ENCODE assay signal across 28 cellular contexts in the genomic region with DNA sequence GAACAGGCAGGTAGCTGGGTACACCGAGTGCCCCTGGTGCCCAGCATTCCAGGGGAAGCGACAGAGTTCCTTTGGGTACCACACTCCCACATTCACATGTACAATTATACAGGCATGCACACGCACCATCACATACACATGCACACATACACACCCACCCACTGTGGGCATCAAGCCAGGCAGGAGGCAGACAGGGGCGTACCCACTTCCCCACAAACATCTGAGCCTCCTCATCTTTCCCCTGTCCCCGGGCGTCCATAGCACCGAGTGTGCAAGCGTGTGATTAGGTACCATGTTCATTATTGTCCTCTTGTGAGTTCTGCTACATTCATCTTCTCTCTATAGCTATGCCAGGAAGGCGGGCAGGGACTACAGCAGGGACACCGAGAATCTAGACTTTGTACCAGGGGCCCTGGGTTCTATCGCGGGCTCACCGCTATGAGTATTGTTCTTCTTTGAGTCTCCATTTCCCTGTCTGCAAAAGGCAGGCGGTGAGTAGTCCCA. TPM values are rescaled to one million over a fixed set of nuclear protein-coding genes. Genes with fewer than 3 reads are reported as not detected.
DNase-seq lines count a peak whose midpoint lies in the region; ATAC-seq, FAIRE-seq and TF ChIP-seq lines count a peak whose summit lies in the region.
"Had no signal": no experiment of that assay in that cellular context is flagged by ENCODE, and none has a peak within 500 bp of the region (broad histone marks: within the 10 kb centered on the region; RNA-seq: fewer than 3 reads in every experiment).

No MANE protein-coding gene starts in this region.

- no peak overlapping the region for H3K4me3 ChIP-seq in Peyer's patch
- H3K4me3 ChIP-seq in kidney (ENCODE audit: low read length in 2 of 2), result no peak overlapping the region
- no peak overlapping the region for H3K4me3 ChIP-seq in neural progenitor cell
- H3K4me3 ChIP-seq in effector memory CD4-positive, alpha-beta T cell (ENCODE audit: insufficient read depth, low read depth, low read length, poor library complexity, severe bottlenecking), result no peak overlapping the region
- H3K4me3 ChIP-seq: coronary artery, stomach had no signal

- peaks cover 7% of the 10 kb centered on the region for H3F3A ChIP-seq in neural progenitor cell (ENCODE audit: low read depth)

- H3K9me3 Mint-ChIP-seq in neural progenitor cell, result peaks cover 4% of the 10 kb centered on the region

- H4K20me1 ChIP-seq in neural progenitor cell (ENCODE audit: low read depth), result no peaks in the 10 kb centered on the region

- TF ChIP-seq CTCF in Peyer's patch (IDR thresholded peaks at IDR 0.05) (no peak), kidney (IDR thresholded peaks at IDR 0.05; ENCODE audit: borderline replicate concordance, extremely low read depth, insufficient read depth) (no peak), neural progenitor cell (IDR thresholded peaks at IDR 0.05) (no peak)

- H3K4me1 Mint-ChIP-seq in neural progenitor cell, result peaks cover 21% of the 10 kb centered on the region

- no peaks in the 10 kb centered on the region for H3K79me2 ChIP-seq in neural progenitor cell (ENCODE audit: low read depth)

- peaks cover 0 to under 1% (median 0%) of the 10 kb centered on the region in 3 donors for H3K36me3 ChIP-seq in Peyer's patch
- no peaks in the 10 kb centered on the region for H3K36me3 ChIP-seq in kidney (ENCODE audit: control insufficient read depth in 1 of 2, insufficient read depth in 2 of 2, low read length in 2 of 2)
- no peaks in the 10 kb centered on the region for H3K36me3 ChIP-seq in neural progenitor cell
- no peaks in the 10 kb centered on the region for H3K36me3 ChIP-seq in effector memory CD4-positive, alpha-beta T cell (ENCODE audit: control insufficient read depth, insufficient read depth, low read length)
- H3K36me3 ChIP-seq: brain microvascular endothelial cell had no signal

- no peak overlapping the region for H3K9ac ChIP-seq in kidney (ENCODE audit: low read length in 2 of 2)
- no peak overlapping the region for H3K9ac ChIP-seq in neural progenitor cell
- H3K9ac ChIP-seq: SK-N-SH had no signal

- no peak for ATAC-seq in HG03280 (IDR thresholded peaks at IDR 0.05; ENCODE audit: unreplicated experiment)

- H3K4me3 Mint-ChIP-seq in neural progenitor cell, result peak overlapping the region; percentile 52
- H3K4me3 Mint-ChIP-seq: activated B cell treated with CpG ODN at 0.5 μM for 24 hours had no signal

- H3K27me3 Mint-ChIP-seq in neural progenitor cell (ENCODE audit: insufficient read depth, low read depth), result peaks cover 27% of the 10 kb centered on the region

- H3K36me3 Mint-ChIP-seq in neural progenitor cell, result peaks cover 4% of the 10 kb centered on the region

- H3K27me3 ChIP-seq in Peyer's patch (no peaks in the 10 kb centered on the region), neural progenitor cell (peaks cover 69% of the 10 kb centered on the region)
- peaks cover 19% of the 10 kb centered on the region for H3K27me3 ChIP-seq in effector memory CD4-positive, alpha-beta T cell (replicated peaks; ENCODE audit: control insufficient read depth, insufficient read depth, low read length, poor library complexity, severe bottlenecking)
- H3K27me3 ChIP-seq: brain microvascular endothelial cell had no signal

- intact Hi-C loops in kidney (cut with DNase I), result no loop called here

- FAIRE-seq in kidney (lab: Jason Lieb, UNC), result no peak

- H3K27ac ChIP-seq in Peyer's patch, result peak overlapping the region in 3 of 4 donors; percentile 12 to 85 (median 65)
- H3K27ac ChIP-seq in kidney (ENCODE audit: low read depth in 2 of 2, low read length in 2 of 2), result no peak overlapping the region
- H3K27ac ChIP-seq in neural progenitor cell, result no peak overlapping the region
- H3K27ac ChIP-seq in effector memory CD4-positive, alpha-beta T cell (ENCODE audit: insufficient read depth, low read length, poor library complexity, severe bottlenecking), result no peak overlapping the region
- H3K27ac ChIP-seq: 22Rv1, brain microvascular endothelial cell, coronary artery had no signal

- H3K9me3 ChIP-seq in Peyer's patch (no peaks in the 10 kb centered on the region), kidney (ENCODE audit: control insufficient read depth in 1 of 2, low read length in 2 of 2) (no peaks in the 10 kb centered on the region), neural progenitor cell (ENCODE audit: low read depth) (no peaks in the 10 kb centered on the region)
- H3K9me3 ChIP-seq in effector memory CD4-positive, alpha-beta T cell (ENCODE audit: control insufficient read depth, low read length), result no peaks in the 10 kb centered on the region
- H3K9me3 ChIP-seq: SK-N-SH, stomach had no signal

- H3K4me1 ChIP-seq in Peyer's patch (peaks cover 0 to 34% (median 10%) of the 10 kb centered on the region in 4 donors), kidney (ENCODE audit: control insufficient read depth in 1 of 2, insufficient read depth in 1 of 2, low read depth in 1 of 2, low read length in 2 of 2) (peaks cover 7 to 15% of the 10 kb centered on the region in 2 donors), neural progenitor cell (no peaks in the 10 kb centered on the region)
- H3K4me1 ChIP-seq in effector memory CD4-positive, alpha-beta T cell (ENCODE audit: control insufficient read depth, insufficient read depth, low read length, poor library complexity, severe bottlenecking), result peaks cover 5% of the 10 kb centered on the region

- no peak overlapping the region for H2AFZ ChIP-seq in neural progenitor cell (replicated peaks)

- DNase-seq in NCI-H2227 (lab: John Stamatoyannopoulos, UW; ENCODE audit: unreplicated experiment) (peak; percentile 21), NCI-H2227 treated with DMSO at 0.1 percent for 48 hours (lab: John Stamatoyannopoulos, UW) (no peak), Peyer's patch (peak in 2 of 3 donors; percentile 77 to 81), kidney (peak; percentile 51), neural progenitor cell (ENCODE audit: low spot score) (no peak), NCI-H2081 (lab: John Stamatoyannopoulos, UW) (no peak)
- no peak for DNase-seq in effector memory CD4-positive, alpha-beta T cell
- DNase-seq: activated B cell treated with CpG ODN at 0.5 μM for 24 hours; activated CD4-positive, alpha-beta T cell treated with anti-CD3 and anti-CD28 coated beads, Interleukin-2, amount 50 U/mL, for 4 hours; activated effector memory CD4-positive, alpha-beta T cell treated with Interleukin-2 at 50 U/mL for 16 hours; brain microvascular endothelial cell; DMS53; GF-D8; NCI-H1092; NCI-H2029 treated with DMSO at 0.1 percent for 48 hours; NCI-H446 treated with DMSO at 0.1 percent for 48 hours; NK-92 treated with Interleukin-12 subunit alpha and Interleukin-12 subunit beta, amount 100 ng/mL, for 24 hours; occipital lobe; retina; SK-N-SH; stimulated activated CD4-positive, alpha-beta T cell treated with anti-CD3 and anti-CD28 coated beads, Interleukin-4, amount 100 ng/mL, for 4 hours; stomach; trophoblast cell had no signal

- no peak overlapping the region for H3K4me2 ChIP-seq in neural progenitor cell
- H3K4me2 ChIP-seq: SK-N-SH had no signal

- no peak overlapping the region for H3K27ac Mint-ChIP-seq in neural progenitor cell
- H3K27ac Mint-ChIP-seq: activated B cell treated with CpG ODN at 0.5 μM for 24 hours had no signal

- TF ChIP-seq POLR2A in Peyer's patch (IDR thresholded peaks at IDR 0.05), result peak in 1 of 2 donors; percentile 25

RNA-seq across cellular contexts. Expression of gene CARD10, which starts 2.1 kb away (rescaled TPM):
- 100 to 1,000 TPM in 3 of 4 donors, 10 to 100 TPM in 1; 74.3 to 142 (median 123) TPM for total RNA-seq in Peyer's patch
- 42.3 TPM for total RNA-seq in kidney
- 32.4 TPM for polyA plus RNA-seq in kidney (ENCODE audit: insufficient read depth, low read depth, low replicate concordance)
- total RNA-seq in neural progenitor cell (ENCODE audit: low replicate concordance), result 1.5 and 6.2 TPM in 2 replicates
- total RNA-seq: activated B cell treated with CpG ODN at 0.5 μM for 24 hours had no signal

RNA-seq across cellular contexts. Expression of gene MFNG, which starts 35.1 kb away (rescaled TPM):
- 10 to 100 TPM; 12.4 to 47.0 (median 26.5) TPM for total RNA-seq in Peyer's patch
- 31.1 TPM for total RNA-seq in kidney
- polyA plus RNA-seq in kidney (ENCODE audit: insufficient read depth, low read depth, low replicate concordance), result 9.1 TPM
- total RNA-seq in neural progenitor cell (ENCODE audit: low replicate concordance), result 2.3 and 10.6 TPM in 2 replicates

RNA-seq across cellular contexts. Expression of gene CDC42EP1, which starts 39.0 kb away (rescaled TPM):
- total RNA-seq in Peyer's patch (10 to 100 TPM; 22.3 to 41.0 (median 34.7) TPM), kidney (68.5 TPM), neural progenitor cell (ENCODE audit: low replicate concordance) (0.84 and 1.8 TPM in 2 replicates)
- 29.5 TPM for polyA plus RNA-seq in kidney (ENCODE audit: insufficient read depth, low read depth, low replicate concordance)
- total RNA-seq: activated B cell treated with CpG ODN at 0.5 μM for 24 hours had no signal

RNA-seq across cellular contexts. Expression of gene LGALS2, which starts 58.6 kb away (rescaled TPM):
- total RNA-seq in Peyer's patch, result 100 to 1,000 TPM in 2 of 4 donors, 10 to 100 TPM in 2; 19.8 to 190 (median 92.7) TPM
- total RNA-seq in kidney, result 20.4 TPM
- 372 TPM for polyA plus RNA-seq in kidney (ENCODE audit: insufficient read depth, low read depth, low replicate concordance)
- not detected in 2 replicates for total RNA-seq in neural progenitor cell (ENCODE audit: low replicate concordance)
- total RNA-seq: activated B cell treated with CpG ODN at 0.5 μM for 24 hours; glomerular endothelial cell; occipital lobe; T-helper 2 cell treated with Interferon-gamma antibody and Interleukin-4, amounts not matched to agents 100 ng/mL and 5 ng/mL, for 36 hours had no signal
- polyA plus RNA-seq: SK-N-SH had no signal

Comparison
In these comparisons a context has a peak if more than half of its experiments do, and no peak if none do; other contexts are left out.
1. DNase-seq: peak in NCI-H2227 (single experiment), Peyer's patch (2 of 3) and kidney (single experiment); none in NCI-H2227 treated with DMSO at 0.1 percent for 48 hours (single experiment), neural progenitor cell (single experiment), effector memory CD4-positive, alpha-beta T cell (0 of 3) and NCI-H2081 (0 of 2).
2. H3K27ac ChIP-seq: peak in Peyer's patch (3 of 4); none in kidney (0 of 2), neural progenitor cell (single experiment) and effector memory CD4-positive, alpha-beta T cell (single experiment).